Comparison of ENCODE assay signal across 1 cellular context in genomic region chr11:103877221-103877620, GRCh38.
TF ChIP-seq lines count a peak whose summit lies in the region.

No MANE protein-coding gene starts in this region.

TF ChIP-seq in WTC11, 78 proteins besides CTCF, POLR2A, EP300 and RAD21 (continued from another document):
- TF ChIP-seq PRDM15 (CRISPR knock-in tag; IDR thresholded peaks at IDR 0.05) (no peak), MAX (CRISPR knock-in tag; IDR thresholded peaks at IDR 0.05) (no peak), ZNF263 (CRISPR knock-in tag; IDR thresholded peaks at IDR 0.05; ENCODE audit: low read depth) (no peak), ZNF416 (CRISPR knock-in tag; IDR thresholded peaks at IDR 0.05) (no peak), ZNF219 (CRISPR knock-in tag; IDR thresholded peaks at IDR 0.05; ENCODE audit: borderline replicate concordance) (no peak), MXD4 (CRISPR knock-in tag; IDR thresholded peaks at IDR 0.05; ENCODE audit: borderline replicate concordance) (no peak), ZNF671 (CRISPR knock-in tag; IDR thresholded peaks at IDR 0.05) (no peak), ZBTB21 (CRISPR knock-in tag; IDR thresholded peaks at IDR 0.05; ENCODE audit: borderline replicate concordance) (no peak)
TF ChIP-seq in WTC11: peak in this region for 0.
